Comparison of ENCODE assay signal across 22 cellular contexts in genomic region chr4:53821179-53821851, GRCh38.
"Had no signal": no experiment of that assay in that cellular context is flagged by ENCODE, and none has a peak within 500 bp of the region (broad histone marks: within the 10 kb centered on the region; RNA-seq: fewer than 3 reads in every experiment).

No MANE protein-coding gene starts in this region.

- H3K4me1 Mint-ChIP-seq: natural killer cell; neural crest cell; stimulated activated effector memory CD8-positive, alpha-beta T cell treated with anti-CD3 and anti-CD28 coated beads, Interleukin-12 subunit alpha, Interleukin-12 subunit beta, amount 100 ng/mL, for 72 hours had no signal

- DNase-seq: effector memory CD4-positive, alpha-beta T cell; foreskin keratinocyte; hippocampal formation; left colon; left ventricle myocardium superior; mucosa of descending colon; natural killer cell; nucleus accumbens; pancreas; right cardiac atrium; small intestine; stimulated activated CD4-positive, alpha-beta T cell treated with anti-CD3 and anti-CD28 coated beads, Interleukin-2, amount 100 ng/mL, for 48 hours; stimulated activated CD8-positive, alpha-beta memory T cell treated with anti-CD3 and anti-CD28 coated beads, Interleukin-4, amount 100 ng/mL, for 48 hours; stimulated activated naive CD8-positive, alpha-beta T cell treated with anti-CD3 and anti-CD28 coated beads, Interleukin-15, Interleukin-2, amounts not matched to agents 100 U/mL and 50 U/mL, for 24 hours; thyroid gland had no signal

- H3K9me3 ChIP-seq: mucosa of descending colon, pancreas, thyroid gland had no signal

- H3K4me1 ChIP-seq: foreskin keratinocyte, pancreas, suprapubic skin, thyroid gland had no signal

- H3K9me3 Mint-ChIP-seq: natural killer cell; neural crest cell; stimulated activated effector memory CD8-positive, alpha-beta T cell treated with anti-CD3 and anti-CD28 coated beads, Interleukin-12 subunit alpha, Interleukin-12 subunit beta, amount 100 ng/mL, for 72 hours had no signal

- H3K27me3 ChIP-seq: pancreas, suprapubic skin, thyroid gland had no signal

- H3K36me3 ChIP-seq: pancreas, suprapubic skin, thyroid gland had no signal

- ATAC-seq: esophagus mucosa; foreskin keratinocyte; left colon; left ventricle myocardium superior; mucosa of descending colon; natural killer cell; pancreas; right cardiac atrium; stimulated activated effector memory CD8-positive, alpha-beta T cell treated with anti-CD3 and anti-CD28 coated beads, Interleukin-12 subunit alpha, Interleukin-12 subunit beta, amount 100 ng/mL, for 72 hours; stimulated activated naive CD8-positive, alpha-beta T cell treated with anti-CD3 and anti-CD28 coated beads, Interleukin-15, Interleukin-2, amounts not matched to agents 100 U/mL and 50 U/mL, for 24 hours had no signal

- H3K27ac Mint-ChIP-seq: natural killer cell; progenitor cell of endocrine pancreas; stimulated activated effector memory CD8-positive, alpha-beta T cell treated with anti-CD3 and anti-CD28 coated beads, Interleukin-12 subunit alpha, Interleukin-12 subunit beta, amount 100 ng/mL, for 72 hours; type B pancreatic cell had no signal

- H3K27ac ChIP-seq: foreskin keratinocyte, pancreas, suprapubic skin, thyroid gland had no signal

- H3K4me3 ChIP-seq: lung, mucosa of descending colon, pancreas, suprapubic skin, thyroid gland had no signal

- H3K36me3 Mint-ChIP-seq: natural killer cell; stimulated activated effector memory CD8-positive, alpha-beta T cell treated with anti-CD3 and anti-CD28 coated beads, Interleukin-12 subunit alpha, Interleukin-12 subunit beta, amount 100 ng/mL, for 72 hours; type B pancreatic cell had no signal

- H3K4me3 Mint-ChIP-seq: natural killer cell; neural crest cell; stimulated activated effector memory CD8-positive, alpha-beta T cell treated with anti-CD3 and anti-CD28 coated beads, Interleukin-12 subunit alpha, Interleukin-12 subunit beta, amount 100 ng/mL, for 72 hours; type B pancreatic cell had no signal
